Comparison of ENCODE assay signal across 23 cellular contexts in the genomic region with DNA sequence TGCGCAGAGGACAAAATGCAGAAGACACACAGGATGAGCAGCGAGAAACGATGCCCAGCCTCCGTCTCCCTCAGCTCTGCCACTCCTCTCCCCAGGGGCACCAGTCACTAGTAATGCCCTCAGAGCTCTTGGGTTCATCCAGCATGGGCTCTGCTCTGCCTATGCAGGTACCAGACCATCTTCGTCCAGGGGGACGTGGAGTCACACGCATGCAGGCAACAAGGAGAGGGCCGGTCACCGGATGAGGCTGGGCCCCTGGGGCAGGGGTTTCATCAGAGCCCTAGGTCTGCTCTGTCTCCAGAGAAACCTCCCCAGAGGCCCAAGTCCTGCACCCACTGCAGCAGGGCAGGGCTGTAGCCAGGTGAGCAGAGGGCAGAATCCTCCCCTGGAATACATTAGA. TPM values are rescaled to one million over a fixed set of nuclear protein-coding genes. Genes with fewer than 3 reads are reported as not detected.
DNase-seq lines count a peak whose midpoint lies in the region; ATAC-seq and TF ChIP-seq lines count a peak whose summit lies in the region.
"Had no signal": no experiment of that assay in that cellular context is flagged by ENCODE, and none has a peak within 500 bp of the region (broad histone marks: within the 10 kb centered on the region; RNA-seq: fewer than 3 reads in every experiment).

No MANE protein-coding gene starts in this region.

- TF ChIP-seq CTCF in heart left ventricle (IDR thresholded peaks at IDR 0.05) (no peak), coronary artery (IDR thresholded peaks at IDR 0.05) (no peak)

- intact Hi-C loops in Right ventricle myocardium inferior (cut with DNase I) (no loop called here), heart left ventricle (cut with DNase I) (no loop called here)

- WGBS in heart left ventricle, 4 donors = 80 to 86% (median 85%) methylated on average over 6 to 9 of the region's 9 CpGs

- peaks cover 0 to 24% (median 0%) of the 10 kb centered on the region in 9 donors for H3K36me3 ChIP-seq in heart left ventricle

- no peaks in the 10 kb centered on the region for H3K36me3 Mint-ChIP-seq in stimulated activated effector memory CD8-positive, alpha-beta T cell treated with anti-CD3 and anti-CD28 coated beads, Interleukin-12 subunit alpha, Interleukin-12 subunit beta, amount 100 ng/mL, for 72 hours
- H3K36me3 Mint-ChIP-seq: CD8-positive, alpha-beta T cell had no signal

- no peaks in the 10 kb centered on the region for H3K9me3 ChIP-seq in heart left ventricle

- ATAC-seq in Right ventricle myocardium inferior (no peak), heart left ventricle (no peak), left lobe of liver (no peak), GM19463 (IDR thresholded peaks at IDR 0.05; ENCODE audit: unreplicated experiment) (no peak)
- peak; percentile 21 for ATAC-seq in stimulated activated effector memory CD8-positive, alpha-beta T cell treated with anti-CD3 and anti-CD28 coated beads, Interleukin-12 subunit alpha, Interleukin-12 subunit beta, amount 100 ng/mL, for 72 hours
- ATAC-seq: CD8-positive, alpha-beta T cell; GM12878 had no signal

- H3K27me3 ChIP-seq in heart left ventricle = no peaks in the 10 kb centered on the region

- H3K4me3 ChIP-seq in heart left ventricle = no peak overlapping the region
- H3K4me3 ChIP-seq in coronary artery = no peak overlapping the region
- H3K4me3 ChIP-seq: GM12878 had no signal

- DNase-seq in Right ventricle myocardium inferior (ENCODE audit: missing footprints) = peak; percentile 31
- DNase-seq in heart left ventricle = no peak
- DNase-seq in coronary artery (ENCODE audit: low spot score) = peak; percentile 58
- DNase-seq in left lobe of liver (ENCODE audit: low spot score) = peak; percentile 41
- no peak for DNase-seq in stimulated activated effector memory CD8-positive, alpha-beta T cell treated with anti-CD3 and anti-CD28 coated beads, Interleukin-12 subunit alpha, Interleukin-12 subunit beta, amount 100 ng/mL, for 72 hours (ENCODE audit: low spot score in 2 of 2)
- no peak for DNase-seq in HUDEP-2 (lab: John Stamatoyannopoulos, UW; ENCODE audit: unreplicated experiment in 76 of 76)
- no peak for DNase-seq in activated effector memory CD4-positive, alpha-beta T cell treated with anti-CD3 and anti-CD28 coated beads, Interleukin-2, amount 50 U/mL, for 16 hours
- DNase-seq: 8988T, AML-193, C1 segment of cervical spinal cord, DND-41, GOT3, NCI-H1417, NCI-H1694 treated with DMSO at 0.1 percent for 48 hours, NCI-H2081 treated with DMSO at 0.1 percent for 48 hours, NCI-H2171 treated with DMSO at 0.1 percent for 48 hours, NCI-H526, SHP77 treated with DMSO at 0.1 percent for 48 hours had no signal

- H3K27ac Mint-ChIP-seq in stimulated activated effector memory CD8-positive, alpha-beta T cell treated with anti-CD3 and anti-CD28 coated beads, Interleukin-12 subunit alpha, Interleukin-12 subunit beta, amount 100 ng/mL, for 72 hours = no peak overlapping the region
- H3K27ac Mint-ChIP-seq: CD8-positive, alpha-beta T cell had no signal

- H3K4me1 ChIP-seq in heart left ventricle = no peaks in the 10 kb centered on the region

- peaks cover 6% of the 10 kb centered on the region for H3K4me1 Mint-ChIP-seq in stimulated activated effector memory CD8-positive, alpha-beta T cell treated with anti-CD3 and anti-CD28 coated beads, Interleukin-12 subunit alpha, Interleukin-12 subunit beta, amount 100 ng/mL, for 72 hours

- H3K27ac ChIP-seq in heart left ventricle (no peak overlapping the region), coronary artery (no peak overlapping the region)
- H3K27ac ChIP-seq: KMS-11 had no signal

- no peak overlapping the region for H3K4me3 Mint-ChIP-seq in stimulated activated effector memory CD8-positive, alpha-beta T cell treated with anti-CD3 and anti-CD28 coated beads, Interleukin-12 subunit alpha, Interleukin-12 subunit beta, amount 100 ng/mL, for 72 hours
- H3K4me3 Mint-ChIP-seq: CD8-positive, alpha-beta T cell had no signal

- TF ChIP-seq POLR2A in heart left ventricle (IDR thresholded peaks at IDR 0.05) = no peak

- no peaks in the 10 kb centered on the region for H3K9me3 Mint-ChIP-seq in stimulated activated effector memory CD8-positive, alpha-beta T cell treated with anti-CD3 and anti-CD28 coated beads, Interleukin-12 subunit alpha, Interleukin-12 subunit beta, amount 100 ng/mL, for 72 hours
- H3K9me3 Mint-ChIP-seq: CD8-positive, alpha-beta T cell had no signal

RNA-seq across cellular contexts. Expression of a gene that starts 23.9 kb away (rescaled TPM):
- total RNA-seq in Right ventricle myocardium inferior = 11.7 TPM
- total RNA-seq in heart left ventricle = 10 to 100 TPM in 8 of 9 donors, 1 to 10 TPM in 1; 8.6 to 67.7 (median 15.4) TPM
- polyA plus RNA-seq in heart left ventricle = 1 to 10 TPM; 3.2 to 9.4 TPM
- total RNA-seq in left lobe of liver = 7.8 TPM
- total RNA-seq: OCI-LY7 had no signal

Comparison
In these comparisons a context has a peak if more than half of its experiments do, and no peak if none do; other contexts are left out.
1. DNase-seq: peak in Right ventricle myocardium inferior (single experiment), coronary artery (single experiment) and left lobe of liver (single experiment); none in heart left ventricle (0 of 5), stimulated activated effector memory CD8-positive, alpha-beta T cell treated with anti-CD3 and anti-CD28 coated beads, Interleukin-12 subunit alpha, Interleukin-12 subunit beta, amount 100 ng/mL, for 72 hours (0 of 2), HUDEP-2 (0 of 76) and activated effector memory CD4-positive, alpha-beta T cell treated with anti-CD3 and anti-CD28 coated beads, Interleukin-2, amount 50 U/mL, for 16 hours (single experiment).